In the genomic region with DNA sequence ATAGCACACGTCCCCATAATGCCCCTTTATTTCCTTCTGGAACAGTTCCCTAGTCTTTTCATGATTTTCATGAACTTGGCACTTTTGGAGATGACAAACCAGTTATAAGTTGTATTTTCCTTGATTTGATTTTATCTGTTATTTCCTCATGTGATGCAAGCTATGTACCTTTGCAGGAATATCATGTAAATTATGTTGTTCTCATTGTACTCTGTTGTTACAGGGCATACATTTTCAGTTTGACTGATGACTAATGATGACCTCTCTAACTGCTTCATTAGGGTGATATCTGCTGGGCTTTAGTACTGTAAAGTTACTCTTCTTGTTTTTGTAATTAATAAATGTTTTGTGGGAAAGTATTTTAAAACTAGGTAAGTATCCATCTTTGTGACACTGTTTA, we compare ENCODE assay signal across 17 cellular contexts.
DNase-seq lines count a peak whose midpoint lies in the region; ATAC-seq, FAIRE-seq and TF ChIP-seq lines count a peak whose summit lies in the region.
"Had no signal": no experiment of that assay in that cellular context is flagged by ENCODE, and none has a peak within 500 bp of the region (broad histone marks: within the 10 kb centered on the region; RNA-seq: fewer than 3 reads in every experiment).

No MANE protein-coding gene starts in this region.

- peak overlapping the region; percentile 19 for H3K27ac Mint-ChIP-seq in astrocyte (ENCODE audit: unreplicated experiment)
- H3K27ac Mint-ChIP-seq: CD4-positive, CD25-positive, alpha-beta regulatory T cell had no signal

- peaks cover 73% of the 10 kb centered on the region for H3K79me2 ChIP-seq in astrocyte (ENCODE audit: insufficient read depth, low read length)
- peaks cover 40% of the 10 kb centered on the region for H3K79me2 ChIP-seq in keratinocyte (ENCODE audit: control insufficient read depth, insufficient read depth, low read length)

- H3K36me3 Mint-ChIP-seq in astrocyte (ENCODE audit: low read depth, unreplicated experiment) = peaks cover 37% of the 10 kb centered on the region

- H3K4me3 ChIP-seq in LNCaP clone FGC (ENCODE audit: low read depth, low read length) (no peak overlapping the region), astrocyte (ENCODE audit: insufficient read depth, low read depth, low read length) (no peak overlapping the region), keratinocyte (ENCODE audit: control insufficient read depth in 2 of 3, extremely low read depth in 1 of 3, insufficient read depth in 2 of 3, low read depth in 1 of 3, low read length in 3 of 3) (no peak overlapping the region)
- H3K4me3 ChIP-seq: SK-N-MC had no signal

- no peaks in the 10 kb centered on the region for H3K27me3 Mint-ChIP-seq in astrocyte (ENCODE audit: low read depth, unreplicated experiment)
- H3K27me3 Mint-ChIP-seq: CD4-positive, CD25-positive, alpha-beta regulatory T cell had no signal

- ATAC-seq in GM21390 (IDR thresholded peaks at IDR 0.05; ENCODE audit: unreplicated experiment) (no peak), HG03354 (IDR thresholded peaks at IDR 0.05; ENCODE audit: poor library complexity, severe bottlenecking, unreplicated experiment) (no peak)
- ATAC-seq: HepG2 had no signal

- peaks cover 11% of the 10 kb centered on the region for H3K9me3 Mint-ChIP-seq in astrocyte (ENCODE audit: unreplicated experiment)

- DNase-seq in ELR (ENCODE audit: low read depth) = peak; percentile 38
- DNase-seq in LNCaP clone FGC (ENCODE audit: low read depth) = peak; percentile 56
- no peak for DNase-seq in astrocyte (ENCODE audit: low read depth)
- DNase-seq in keratinocyte (ENCODE audit: low read depth, low spot score) = no peak
- DNase-seq in GM13976 (ENCODE audit: low spot score) = no peak
- DNase-seq: ACHN; CD4-positive, CD25-positive, alpha-beta regulatory T cell; GDM1; H7; NCI-H1105 treated with DMSO at 0.1 percent for 48 hours; NCI-H187 treated with DMSO at 0.1 percent for 48 hours; NCI-H2171; NCI-H510A had no signal

- peaks cover 93% of the 10 kb centered on the region for H4K20me1 ChIP-seq in astrocyte (ENCODE audit: insufficient read depth, low read length)
- peaks cover 31% of the 10 kb centered on the region for H4K20me1 ChIP-seq in keratinocyte (ENCODE audit: control insufficient read depth, extremely low read depth, insufficient read depth, low read length)

- H3K4me1 Mint-ChIP-seq in astrocyte (ENCODE audit: low read depth, unreplicated experiment) = peaks cover 28% of the 10 kb centered on the region

- TF ChIP-seq CTCF in LNCaP clone FGC (IDR thresholded peaks at IDR 0.05; ENCODE audit: control insufficient read depth, extremely low read depth, insufficient read depth) (no peak), astrocyte (IDR thresholded peaks at IDR 0.05; ENCODE audit: insufficient read depth, low read depth, low read length) (no peak), keratinocyte (optimal IDR thresholded peaks at IDR 0.05 in 1 of 3, IDR thresholded peaks at IDR 0.05 in 1 of 3, conservative IDR thresholded peaks at IDR 0.05 in 1 of 3; ENCODE audit: extremely low read depth in 1 of 3, insufficient read depth in 2 of 3, low read length in 3 of 3) (no peak), GM13976 (IDR thresholded peaks at IDR 0.05; ENCODE audit: borderline replicate concordance, control extremely low read depth, extremely low read depth, insufficient read depth, missing control alignments) (no peak)

- peaks cover 5% of the 10 kb centered on the region for H3K4me1 ChIP-seq in astrocyte (ENCODE audit: insufficient read depth, low read length)
- peaks cover 19% of the 10 kb centered on the region for H3K4me1 ChIP-seq in keratinocyte (ENCODE audit: control insufficient read depth, extremely low read depth, insufficient read depth, low read length)

- no peaks in the 10 kb centered on the region for H3K27me3 ChIP-seq in astrocyte (ENCODE audit: insufficient read depth, low read length)
- no peaks in the 10 kb centered on the region for H3K27me3 ChIP-seq in keratinocyte (ENCODE audit: control insufficient read depth, extremely low read depth, insufficient read depth, low read length)

- H3K9me3 ChIP-seq in astrocyte (ENCODE audit: insufficient read depth, low read depth, low read length) (no peaks in the 10 kb centered on the region), keratinocyte (ENCODE audit: control insufficient read depth, low read depth, low read length) (no peaks in the 10 kb centered on the region)

- peak overlapping the region; percentile 16 for H3K4me3 Mint-ChIP-seq in astrocyte (ENCODE audit: unreplicated experiment)
- H3K4me3 Mint-ChIP-seq: CD4-positive, CD25-positive, alpha-beta regulatory T cell had no signal

- FAIRE-seq in astrocyte (lab: Jason Lieb, UNC) (no peak), keratinocyte (lab: Jason Lieb, UNC) (peak; percentile 69)
- FAIRE-seq: HepG2 had no signal

- H3K27ac ChIP-seq in astrocyte (ENCODE audit: low read depth, low read length) (no peak overlapping the region), keratinocyte (ENCODE audit: control insufficient read depth, insufficient read depth, low read length) (peak overlapping the region; percentile 28)
- H3K27ac ChIP-seq: SK-N-MC had no signal

- H3K9ac ChIP-seq in astrocyte (ENCODE audit: low read length) = no peak overlapping the region
- no peak overlapping the region for H3K9ac ChIP-seq in keratinocyte (ENCODE audit: control insufficient read depth, extremely low read depth, insufficient read depth, low read length)

- H3K36me3 ChIP-seq in astrocyte (ENCODE audit: insufficient read depth, low read length) (no peaks in the 10 kb centered on the region), keratinocyte (ENCODE audit: control insufficient read depth in 2 of 2, extremely low read depth in 1 of 2, insufficient read depth in 2 of 2, low read length in 2 of 2) (no peaks in the 10 kb centered on the region)

- H2AFZ ChIP-seq in astrocyte (ENCODE audit: low read depth, low read length) (no peak overlapping the region), keratinocyte (ENCODE audit: control insufficient read depth, low read length) (no peak overlapping the region)

- dilution Hi-C loops in keratinocyte (cut with MboI; ENCODE audit: extremely low pct_ligation_motif_present, low sequenced_read_pairs) = no loop called here

- H3K9me1 ChIP-seq in keratinocyte (ENCODE audit: control insufficient read depth, extremely low read depth, insufficient read depth, low read length) = peaks cover 4% of the 10 kb centered on the region

- in situ Hi-C loops in GM13976 (cut with MboI; ENCODE audit: low sequenced_read_pairs, unreplicated experiment) = no loop called here

- H3K4me2 ChIP-seq in astrocyte (ENCODE audit: low read length) (no peak overlapping the region), keratinocyte (ENCODE audit: control insufficient read depth, extremely low read depth, insufficient read depth, low read depth, low read length) (no peak overlapping the region)

Comparison
In these comparisons a context has a peak if more than half of its experiments do, and no peak if none do; other contexts are left out.
1. DNase-seq: peak in ELR (single experiment) and LNCaP clone FGC (single experiment); none in astrocyte (single experiment), keratinocyte (single experiment) and GM13976 (single experiment).